ENCODE assay signal across 20 cellular contexts in the genomic region with DNA sequence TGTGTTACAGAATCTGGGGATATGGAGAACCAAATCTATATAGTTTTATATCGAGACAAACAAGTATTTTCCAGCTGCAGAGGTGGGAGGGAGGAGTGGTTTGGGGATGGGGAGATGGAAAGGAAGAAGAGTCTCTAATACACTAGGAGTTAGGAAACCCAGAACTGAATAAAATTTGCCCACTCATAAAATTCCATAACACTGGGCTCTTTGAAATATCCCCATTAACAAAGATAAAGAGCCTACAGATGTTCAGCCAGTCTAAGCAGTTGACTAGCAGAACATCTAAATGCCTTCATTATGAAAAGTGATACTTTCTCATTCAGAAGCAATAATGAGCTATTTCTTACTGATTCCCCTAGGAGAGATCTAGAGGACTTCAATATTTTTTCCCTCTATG.
DNase-seq lines count a peak whose midpoint lies in the region; ATAC-seq lines count a peak whose summit lies in the region.
"Had no signal": no experiment of that assay in that cellular context is flagged by ENCODE, and none has a peak within 500 bp of the region (broad histone marks: within the 10 kb centered on the region; RNA-seq: fewer than 3 reads in every experiment).

No MANE protein-coding gene starts in this region.

- DNase-seq in COLO829 (ENCODE audit: low spot score) (peak; percentile 66), RPMI7951 (ENCODE audit: low read depth) (peak; percentile 11), epidermal melanocyte (ENCODE audit: insufficient read length, low spot score) (peak; percentile 38), medulla oblongata (ENCODE audit: extremely low spot score) (peak; percentile 28), EL (no peak), NCI-H187 treated with DMSO at 0.1 percent for 48 hours (lab: John Stamatoyannopoulos, UW) (no peak)
- DNase-seq: 8988T; ACHN; BE2C; C1 segment of cervical spinal cord; Caco-2; Calu3; CD4-positive, alpha-beta memory T cell; CD4-positive, CD25-positive, alpha-beta regulatory T cell; CD8-positive, alpha-beta memory T cell; DMS79 treated with DMSO at 0.1 percent for 48 hours; GDM1 had no signal

- no peak for ATAC-seq in HG03095 (IDR thresholded peaks at IDR 0.05; ENCODE audit: unreplicated experiment)
- no peak for ATAC-seq in HG03025 (IDR thresholded peaks at IDR 0.05; ENCODE audit: low FRiP score, unreplicated experiment)
- ATAC-seq: GM12878 had no signal

Comparison
In these comparisons a context has a peak if more than half of its experiments do, and no peak if none do; other contexts are left out.
1. DNase-seq: peak in COLO829 (single experiment), RPMI7951 (single experiment), epidermal melanocyte (single experiment) and medulla oblongata (single experiment); none in EL (single experiment) and NCI-H187 treated with DMSO at 0.1 percent for 48 hours (single experiment).